Comparison of ENCODE assay signal across 8 cellular contexts in genomic region chr6:30075094-30075986, GRCh38. TPM values are rescaled to one million over a fixed set of nuclear protein-coding genes. Genes with fewer than 3 reads are reported as not detected.
DNase-seq lines count a peak whose midpoint lies in the region; ATAC-seq and TF ChIP-seq lines count a peak whose summit lies in the region.

A gene with protein sequence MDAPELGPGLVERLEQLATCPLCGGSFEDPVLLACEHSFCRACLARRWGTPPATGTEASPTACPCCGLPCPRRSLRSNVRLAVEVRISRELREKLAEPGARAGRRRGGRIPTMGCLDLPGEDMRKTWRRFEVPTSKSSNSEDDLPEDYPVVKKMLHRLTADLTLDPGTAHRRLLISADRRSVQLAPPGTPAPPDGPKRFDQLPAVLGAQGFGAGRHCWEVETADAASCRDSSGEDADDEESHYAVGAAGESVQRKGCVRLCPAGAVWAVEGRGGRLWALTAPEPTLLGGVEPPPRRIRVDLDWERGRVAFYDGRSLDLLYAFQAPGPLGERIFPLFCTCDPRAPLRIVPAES (minus strand): TSS chr6:30075769. CDS start chr6:30075585, 184 bp downstream.

- no peak within 1 kb of the TSS for H3K27ac ChIP-seq in heart left ventricle

- H3K36me3 ChIP-seq in heart left ventricle (peaks cover 0 to 3% (median 0%) of the 10 kb centered on the region in 9 donors), iPS-15b (ENCODE audit: control insufficient read depth, insufficient read depth, low read length) (no peaks in the 10 kb centered on the region)

- no peak for ATAC-seq in heart left ventricle
- no peak for ATAC-seq in Right ventricle myocardium superior (ENCODE audit: poor library complexity)
- peak; percentile 11 for ATAC-seq in stimulated activated naive CD8-positive, alpha-beta T cell treated with anti-CD3 and anti-CD28 coated beads, Interleukin-15, Interleukin-2, amounts not matched to agents 100 U/mL and 50 U/mL, for 24 hours
- no peak for ATAC-seq in HG02852 (IDR thresholded peaks at IDR 0.05; ENCODE audit: unreplicated experiment)
- ATAC-seq in HG02981 (IDR thresholded peaks at IDR 0.05; ENCODE audit: unreplicated experiment): no peak
- ATAC-seq in HG03460 (IDR thresholded peaks at IDR 0.05; ENCODE audit: unreplicated experiment): no peak

- no peak for TF ChIP-seq POLR2A in heart left ventricle (IDR thresholded peaks at IDR 0.05)

- DNase-seq in heart left ventricle (peak in 1 of 5 donors; percentile 68), Right ventricle myocardium superior (no peak)
- peak; percentile 10 for DNase-seq in activated naive CD4-positive, alpha-beta T cell treated with Interleukin-2 at 50 U/mL for 16 hours
- DNase-seq in stimulated activated naive CD8-positive, alpha-beta T cell treated with anti-CD3 and anti-CD28 coated beads, Interleukin-15, Interleukin-2, amounts not matched to agents 100 U/mL and 50 U/mL, for 24 hours: peak; percentile 29

- intact Hi-C loops in heart left ventricle (cut with DNase I): no loop called here
- intact Hi-C loops in Right ventricle myocardium superior (cut with DNase I): no loop called here

- H3K27me3 ChIP-seq in heart left ventricle (peaks cover 17 to 90% (median 46%) of the 10 kb centered on the region in 9 donors), iPS-15b (ENCODE audit: control insufficient read depth, insufficient read depth, low read length) (peaks cover 93% of the 10 kb centered on the region)

- H3K9me3 ChIP-seq in heart left ventricle (no peaks in the 10 kb centered on the region), iPS-15b (ENCODE audit: control insufficient read depth, insufficient read depth, low read length) (no peaks in the 10 kb centered on the region)

- peaks cover 0 to 31% (median 23%) of the 10 kb centered on the region in 12 donors for H3K4me1 ChIP-seq in heart left ventricle
- H3K4me1 ChIP-seq in iPS-15b (ENCODE audit: control insufficient read depth, insufficient read depth, low read length): peaks cover 3% of the 10 kb centered on the region

- TF ChIP-seq CTCF in heart left ventricle (IDR thresholded peaks at IDR 0.05): peak in 8 of 12 donors; percentile 11 to 49 (median 38)

- WGBS in heart left ventricle, 4 donors: 1 to 2% (median 2%) methylated on average over 58 to 71 of the region's 71 CpGs

- H3K4me3 ChIP-seq in heart left ventricle (peak within 1 kb of the TSS; percentile 0 to 51 (median 34)), iPS-15b (ENCODE audit: low read depth, low read length) (peak within 1 kb of the TSS; percentile 78)

- no peak within 1 kb of the TSS for H3K9ac ChIP-seq in iPS-15b (ENCODE audit: low read depth, low read length)

RNA-seq across cellular contexts. Expression of the gene that starts here (rescaled TPM):
- total RNA-seq in heart left ventricle (under 1 TPM in 1 of 9 donors, not detected in 8; 0.68 TPM), Right ventricle myocardium superior (not detected)
- polyA plus RNA-seq in heart left ventricle: not detected
